Comparison of ENCODE assay signal across 8 cellular contexts in genomic region chr7:38354279-38354851, GRCh38.
DNase-seq lines count a peak whose midpoint lies in the region; ATAC-seq, FAIRE-seq and TF ChIP-seq lines count a peak whose summit lies in the region.
"Not testable (repeated sequence)": the region's sequence is repeated elsewhere in the genome, so short reads cannot be mapped to it uniquely, and the experiment has no call there.

No MANE protein-coding gene starts in this region.

- POLR2A ChIA-PET in HepG2 (lab: Yijun Ruan, JAX), result interaction anchor here (0.6 kb wide), 1 partner anchor 885 kb away, joined by 4 read pairs; no protein-coding TSS in a partner anchor

- not testable (repeated sequence) for H3K27ac ChIP-seq in HepG2 (ENCODE audit: extremely low read length, insufficient read depth, low read length)

- TF ChIP-seq CTCF in CD14-positive monocyte (IDR thresholded peaks at IDR 0.05) (peak; percentile 60), GM20000 (IDR thresholded peaks at IDR 0.05; ENCODE audit: extremely low read depth, missing control alignments) (peak; percentile 49), endothelial cell (IDR thresholded peaks at IDR 0.05; ENCODE audit: unreplicated experiment) (peak; percentile 25), HepG2 (CRISPR knock-in tag; IDR thresholded peaks at IDR 0.05) (peak; percentile 76)

- not testable (repeated sequence) for H3K4me2 ChIP-seq in HepG2 (ENCODE audit: low read depth, low read length)

- H2AFZ ChIP-seq in HepG2 (ENCODE audit: low read length), result not testable (repeated sequence)

- not testable (repeated sequence) for H3K36me3 Mint-ChIP-seq in CD14-positive monocyte; T-helper 17 cell (ENCODE audit: low read depth); endothelial cell (ENCODE audit: low read depth, unreplicated experiment)

- CTCF ChIA-PET in HepG2 (lab: Yijun Ruan, JAX; ENCODE audit: low intra/inter-chr PET ratio, low total read pairs), result not testable (repeated sequence)

- not testable (repeated sequence) for H3K4me3 ChIP-seq in HepG2 (replicated peaks in 1 of 3; ENCODE audit: insufficient read depth in 1 of 3, low read depth in 2 of 3, low read length in 3 of 3)

- 30% methylated on average over 2 of the region's 8 CpGs for WGBS in HepG2 (ENCODE audit: low lambda C conversion rate)

- in situ Hi-C loops in HepG2 (cut with HindIII; ENCODE audit: extremely low pct_ligation_motif_present, low pct_unique_long_range_greater_than_20kb), result not testable (repeated sequence)

- peaks cover 45% of the 10 kb centered on the region for H3K4me1 Mint-ChIP-seq in CD14-positive monocyte
- H3K4me1 Mint-ChIP-seq in T-helper 17 cell, result peaks cover 33% of the 10 kb centered on the region
- H3K4me1 Mint-ChIP-seq in endothelial cell (ENCODE audit: unreplicated experiment), result peaks cover 36% of the 10 kb centered on the region

- not testable (repeated sequence) for DNase-seq in CD14-positive monocyte (ENCODE audit: low spot score); GM20000 (ENCODE audit: low spot score)
- peak; percentile 55 for DNase-seq in MV-4-11 (lab: John Stamatoyannopoulos, UW)
- peak; percentile 35 to 50 (median 47) for DNase-seq in T-helper 17 cell
- peak in 3 of 4 experiments; percentile 7 to 25 (median 24) for DNase-seq in activated naive CD4-positive, alpha-beta T cell (lab: John Stamatoyannopoulos, UW)
- DNase-seq in endothelial cell (ENCODE audit: low spot score), result peak; percentile 41
- peak; percentile 31 for DNase-seq in HepG2 (ENCODE audit: low spot score)
- DNase-seq in stimulated activated CD4-positive, alpha-beta T cell treated with anti-CD3 and anti-CD28 coated beads, Interleukin-4, amount 100 ng/mL, for 1 hour, result peak; percentile 61

- not testable (repeated sequence) for H4K20me1 ChIP-seq in HepG2 (ENCODE audit: insufficient read depth, low read length)

- not testable (repeated sequence) for H3K27me3 Mint-ChIP-seq in CD14-positive monocyte (ENCODE audit: low read depth in 3 of 3); T-helper 17 cell; endothelial cell (ENCODE audit: unreplicated experiment)

- H3K9ac ChIP-seq in HepG2 (ENCODE audit: insufficient read depth, low read depth, low read length), result not testable (repeated sequence)

- H3K4me1 ChIP-seq in HepG2 (ENCODE audit: insufficient read depth, low read length), result not testable (repeated sequence)

- TF ChIP-seq POLR2A in HepG2 (IDR thresholded peaks at IDR 0.05; ENCODE audit: insufficient read depth in 1 of 2, low read depth in 2 of 2, low read length in 2 of 2), result not testable (repeated sequence)

- H3K36me3 ChIP-seq in HepG2 (replicated peaks in 1 of 2; ENCODE audit: control insufficient read depth in 1 of 2, insufficient read depth in 2 of 2, low read length in 2 of 2), result not testable (repeated sequence)

- ATAC-seq in T-helper 17 cell, result not testable (repeated sequence)
- peak; percentile 92 for ATAC-seq in HepG2

- intact Hi-C loops in CD14-positive monocyte (cut with micrococcal nuclease); HepG2 (cut with micrococcal nuclease; ENCODE audit: unreplicated experiment): not testable (repeated sequence)

- H3K27ac Mint-ChIP-seq in CD14-positive monocyte, result peak overlapping the region; percentile 81 to 90 (median 88)
- H3K27ac Mint-ChIP-seq in T-helper 17 cell, result peak overlapping the region; percentile 91
- not testable (repeated sequence) for H3K27ac Mint-ChIP-seq in endothelial cell (ENCODE audit: unreplicated experiment)

- TF ChIP-seq EP300 in HepG2 (IDR thresholded peaks at IDR 0.05; ENCODE audit: low read depth in 2 of 2, low read length in 2 of 2); HepG2 (CRISPR knock-in tag; IDR thresholded peaks at IDR 0.05; ENCODE audit: borderline replicate concordance): not testable (repeated sequence)

- not testable (repeated sequence) for FAIRE-seq in HepG2 (lab: Jason Lieb, UNC)

- H3K79me2 ChIP-seq in HepG2 (ENCODE audit: insufficient read depth, low read length), result not testable (repeated sequence)

- H3K9me3 ChIP-seq in T-helper 17 cell (ENCODE audit: control insufficient read depth, low read length, poor library complexity, severe bottlenecking); HepG2 (ENCODE audit: low read length): not testable (repeated sequence)

- H3K9me3 Mint-ChIP-seq in CD14-positive monocyte; endothelial cell (ENCODE audit: unreplicated experiment): not testable (repeated sequence)

- H3K27me3 ChIP-seq in HepG2 (ENCODE audit: control insufficient read depth in 1 of 2, insufficient read depth in 2 of 2, low read length in 2 of 2), result not testable (repeated sequence)

- H3K4me3 Mint-ChIP-seq in CD14-positive monocyte (peak overlapping the region in 1 of 2 donors; percentile 77), T-helper 17 cell (peak overlapping the region; percentile 79)
- not testable (repeated sequence) for H3K4me3 Mint-ChIP-seq in endothelial cell (ENCODE audit: unreplicated experiment)

- not testable (repeated sequence) for BruUV-seq in HepG2 (replicated peaks; lab: Mats Ljungman, UMichigan)

- not testable (repeated sequence) for TF ChIP-seq RAD21 in HepG2 (CRISPR knock-in tag; IDR thresholded peaks at IDR 0.05)

TF ChIP-seq in HepG2, 621 proteins besides CTCF, POLR2A, EP300 and RAD21:
- TF ChIP-seq, protein P1, sequence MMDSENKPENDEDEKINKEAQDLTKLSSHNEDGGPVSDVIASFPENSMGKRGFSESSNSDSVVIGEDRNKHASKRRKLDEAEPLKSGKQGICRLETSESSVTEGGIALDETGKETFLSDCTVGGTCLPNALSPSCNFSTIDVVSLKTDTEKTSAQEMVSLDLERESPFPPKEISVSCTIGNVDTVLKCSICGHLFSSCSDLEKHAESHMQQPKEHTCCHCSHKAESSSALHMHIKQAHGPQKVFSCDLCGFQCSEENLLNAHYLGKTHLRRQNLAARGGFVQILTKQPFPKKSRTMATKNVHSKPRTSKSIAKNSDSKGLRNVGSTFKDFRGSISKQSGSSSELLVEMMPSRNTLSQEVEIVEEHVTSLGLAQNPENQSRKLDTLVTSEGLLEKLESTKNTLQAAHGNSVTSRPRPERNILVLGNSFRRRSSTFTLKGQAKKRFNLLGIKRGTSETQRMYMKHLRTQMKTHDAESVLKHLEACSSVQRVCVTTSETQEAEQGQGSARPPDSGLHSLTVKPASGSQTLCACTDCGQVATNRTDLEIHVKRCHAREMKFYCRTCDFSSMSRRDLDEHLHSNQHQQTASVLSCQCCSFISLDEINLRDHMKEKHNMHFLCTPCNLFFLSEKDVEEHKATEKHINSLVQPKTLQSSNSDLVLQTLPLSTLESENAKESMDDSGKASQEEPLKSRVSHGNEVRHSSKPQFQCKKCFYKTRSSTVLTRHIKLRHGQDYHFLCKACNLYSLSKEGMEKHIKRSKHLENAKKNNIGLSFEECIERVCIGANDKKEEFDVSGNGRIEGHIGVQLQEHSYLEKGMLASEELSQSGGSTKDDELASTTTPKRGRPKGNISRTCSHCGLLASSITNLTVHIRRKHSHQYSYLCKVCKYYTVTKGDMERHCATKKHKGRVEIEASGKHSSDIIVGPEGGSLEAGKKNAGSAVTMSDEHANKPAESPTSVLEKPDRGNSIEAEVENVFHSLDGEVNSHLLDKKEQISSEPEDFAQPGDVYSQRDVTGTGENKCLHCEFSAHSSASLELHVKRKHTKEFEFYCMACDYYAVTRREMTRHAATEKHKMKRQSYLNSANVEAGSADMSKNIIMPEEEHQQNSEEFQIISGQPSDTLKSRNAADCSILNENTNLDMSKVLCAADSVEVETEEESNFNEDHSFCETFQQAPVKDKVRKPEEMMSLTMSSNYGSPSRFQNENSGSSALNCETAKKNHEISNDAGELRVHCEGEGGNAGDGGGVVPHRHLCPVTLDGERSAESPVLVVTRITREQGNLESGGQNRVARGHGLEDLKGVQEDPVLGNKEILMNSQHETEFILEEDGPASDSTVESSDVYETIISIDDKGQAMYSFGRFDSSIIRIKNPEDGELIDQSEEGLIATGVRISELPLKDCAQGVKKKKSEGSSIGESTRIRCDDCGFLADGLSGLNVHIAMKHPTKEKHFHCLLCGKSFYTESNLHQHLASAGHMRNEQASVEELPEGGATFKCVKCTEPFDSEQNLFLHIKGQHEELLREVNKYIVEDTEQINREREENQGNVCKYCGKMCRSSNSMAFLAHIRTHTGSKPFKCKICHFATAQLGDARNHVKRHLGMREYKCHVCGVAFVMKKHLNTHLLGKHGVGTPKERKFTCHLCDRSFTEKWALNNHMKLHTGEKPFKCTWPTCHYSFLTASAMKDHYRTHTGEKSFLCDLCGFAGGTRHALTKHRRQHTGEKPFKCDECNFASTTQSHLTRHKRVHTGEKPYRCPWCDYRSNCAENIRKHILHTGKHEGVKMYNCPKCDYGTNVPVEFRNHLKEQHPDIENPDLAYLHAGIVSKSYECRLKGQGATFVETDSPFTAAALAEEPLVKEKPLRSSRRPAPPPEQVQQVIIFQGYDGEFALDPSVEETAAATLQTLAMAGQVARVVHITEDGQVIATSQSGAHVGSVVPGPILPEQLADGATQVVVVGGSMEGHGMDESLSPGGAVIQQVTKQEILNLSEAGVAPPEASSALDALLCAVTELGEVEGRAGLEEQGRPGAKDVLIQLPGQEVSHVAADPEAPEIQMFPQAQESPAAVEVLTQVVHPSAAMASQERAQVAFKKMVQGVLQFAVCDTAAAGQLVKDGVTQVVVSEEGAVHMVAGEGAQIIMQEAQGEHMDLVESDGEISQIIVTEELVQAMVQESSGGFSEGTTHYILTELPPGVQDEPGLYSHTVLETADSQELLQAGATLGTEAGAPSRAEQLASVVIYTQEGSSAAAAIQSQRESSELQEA (CRISPR knock-in tag; IDR thresholded peaks at IDR 0.05; ENCODE audit: not compliant biosample characterization), result peak; percentile 33
- TF ChIP-seq ZNF263 (CRISPR knock-in tag; IDR thresholded peaks at IDR 0.05) (peak; percentile 96), STAG1 (CRISPR knock-in tag; IDR thresholded peaks at IDR 0.05) (0 out of 2 replicates have a peak, but pooled peaks have one; percentile 26)

Comparison
In these comparisons a context has a peak if more than half of its experiments do, and no peak if none do; other contexts are left out.
1. CTCF ChIP-seq: peak in every context shown above with its lines; median percentile 76 in HepG2; 60 in CD14-positive monocyte; 49 in GM20000; 25 in endothelial cell.